ENCODE assay signal across 8 cellular contexts in the genomic region with DNA sequence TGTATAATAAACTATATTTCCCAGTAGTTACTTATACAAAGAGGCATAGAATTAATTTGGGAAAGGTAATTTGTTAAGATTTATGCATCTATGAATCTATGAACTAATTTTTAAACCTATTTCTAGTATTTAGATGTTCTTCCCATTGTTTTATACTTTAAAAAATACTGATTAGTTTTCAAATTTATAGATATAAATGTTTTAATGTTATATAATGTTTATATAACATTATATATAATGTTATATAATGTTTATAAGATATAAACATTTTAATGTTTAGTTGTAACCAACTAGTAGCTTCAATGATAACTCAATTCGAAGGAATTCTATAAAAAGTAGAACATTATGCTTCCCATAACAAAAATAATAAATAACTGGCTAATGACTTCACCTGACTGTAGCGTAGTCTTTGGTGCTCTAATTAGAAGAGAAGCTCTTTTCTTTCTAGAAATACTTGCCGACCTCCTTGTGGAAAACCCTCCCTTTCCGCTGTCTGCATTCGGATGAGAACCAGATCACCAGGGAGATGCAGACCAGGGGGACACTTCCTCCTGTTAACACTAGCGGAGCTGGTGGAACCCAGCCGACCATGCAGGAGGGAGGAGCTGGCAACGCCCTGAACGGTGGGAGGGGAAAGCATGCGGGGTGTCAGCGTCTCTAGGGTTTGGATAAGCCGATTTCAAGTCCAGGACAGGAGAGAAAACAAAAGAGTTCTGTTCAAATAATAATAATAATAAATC.
DNase-seq lines count a peak whose midpoint lies in the region; ATAC-seq and TF ChIP-seq lines count a peak whose summit lies in the region.

No MANE protein-coding gene starts in this region.

- peak overlapping the region in 1 of 2 donors; percentile 64 for H3K9ac ChIP-seq in colonic mucosa (ENCODE audit: low read depth in 2 of 2, low read length in 2 of 2)

- H3K27me3 ChIP-seq in colonic mucosa (no peaks in the 10 kb centered on the region), right lobe of liver (peaks cover 0 to 5% of the 10 kb centered on the region in 2 donors)

- no peaks in the 10 kb centered on the region for H3K9me3 ChIP-seq in colonic mucosa
- no peaks in the 10 kb centered on the region for H3K9me3 ChIP-seq in right lobe of liver

- TF ChIP-seq CTCF in colonic mucosa (IDR thresholded peaks at IDR 0.05), result no peak
- TF ChIP-seq CTCF in right lobe of liver (IDR thresholded peaks at IDR 0.05), result no peak

- TF ChIP-seq POLR2A in right lobe of liver (IDR thresholded peaks at IDR 0.05), result no peak

- peak; percentile 60 for ATAC-seq in GM18909 (IDR thresholded peaks at IDR 0.05; ENCODE audit: poor library complexity, unreplicated experiment)
- ATAC-seq in HG03342 (IDR thresholded peaks at IDR 0.05; ENCODE audit: unreplicated experiment), result peak; percentile 68
- peak; percentile 25 to 67 (median 62) for ATAC-seq in right lobe of liver

- H3K27ac ChIP-seq in colonic mucosa, result no peak overlapping the region
- no peak overlapping the region for H3K27ac ChIP-seq in right lobe of liver

- intact Hi-C loops in colonic mucosa (cut with DNase I) (loop anchor here (5.0 kb wide), 3 partner anchors 67 to 567 kb away; no protein-coding TSS in a partner anchor), right lobe of liver (cut with DNase I) (no loop called here)

- peak; percentile 80 for DNase-seq in AG20443 (ENCODE audit: low spot score)
- peak; percentile 89 for DNase-seq in NCI-H446 treated with DMSO at 0.1 percent for 48 hours (lab: John Stamatoyannopoulos, UW)
- peak; percentile 73 for DNase-seq in activated CD4-positive, CD25-positive, alpha-beta regulatory T cell treated with anti-CD3 and anti-CD28 coated beads, Interleukin-2, amount 50 U/mL, for 72 hours
- peak; percentile 86 for DNase-seq in colonic mucosa
- peak; percentile 66 to 73 (median 71) for DNase-seq in right lobe of liver
- DNase-seq in stimulated activated CD4-positive, alpha-beta T cell treated with anti-CD3 and anti-CD28 coated beads, Interleukin-4, amount 100 ng/mL, for 48 hours (ENCODE audit: low read depth in 2 of 2), result peak; percentile 66 to 76

- H3K4me3 ChIP-seq in colonic mucosa (peak overlapping the region; percentile 71), right lobe of liver (peak overlapping the region; percentile 54 to 60 (median 58))

- WGBS in right lobe of liver (ENCODE audit: insufficient coverage, low coverage, low lambda C conversion rate, missing lambda C conversion rate), result under 1% methylated on average over 12 of the region's 12 CpGs

- H3K4me1 ChIP-seq in colonic mucosa (no peaks in the 10 kb centered on the region), right lobe of liver (peaks cover 0 to 5% (median 0%) of the 10 kb centered on the region in 4 donors)

- H3K36me3 ChIP-seq in colonic mucosa, result no peaks in the 10 kb centered on the region
- H3K36me3 ChIP-seq in right lobe of liver, result no peaks in the 10 kb centered on the region
